15 cellular contexts compared by ENCODE assay signal in genomic region chr13:24224232-24224680, GRCh38.
DNase-seq lines count a peak whose midpoint lies in the region; ATAC-seq and TF ChIP-seq lines count a peak whose summit lies in the region.
"Had no signal": no experiment of that assay in that cellular context is flagged by ENCODE, and none has a peak within 500 bp of the region (broad histone marks: within the 10 kb centered on the region; RNA-seq: fewer than 3 reads in every experiment).

No MANE protein-coding gene starts in this region.

- H3K4me1 ChIP-seq in neutrophil (ENCODE audit: control insufficient read depth in 1 of 2, insufficient read depth in 1 of 2, low read depth in 1 of 2, low read length in 1 of 2) (peaks cover 9 to 13% of the 10 kb centered on the region in 2 experiments), tibial nerve (peaks cover 0 to 35% (median 9%) of the 10 kb centered on the region in 4 donors)

- TF ChIP-seq CTCF in neutrophil (IDR thresholded peaks at IDR 0.05) = no peak
- no peak for TF ChIP-seq CTCF in tibial nerve (IDR thresholded peaks at IDR 0.05)

- POLR2A ChIA-PET in activated CD4-positive, alpha-beta T cell treated with anti-CD3 and anti-CD28 coated beads, Interleukin-2, amount 10 ng/mL, durations not matched to agents 7 days and 5 days (lab: Charles Lee) = no interaction called here

- CTCF ChIA-PET in activated CD4-positive, alpha-beta T cell treated with anti-CD3 and anti-CD28 coated beads, Interleukin-2, amount 10 ng/mL, durations not matched to agents 7 days and 5 days (lab: Charles Lee) = interaction anchor here (2.0 kb wide), 1 partner anchor 204 kb away, joined by 5 read pairs; no protein-coding TSS in a partner anchor

- H3K27ac ChIP-seq in neutrophil = no peak overlapping the region
- H3K27ac ChIP-seq in tibial nerve = peak overlapping the region in 1 of 4 donors; percentile 7
- H3K27ac ChIP-seq: parathyroid adenoma had no signal

- no peaks in the 10 kb centered on the region for H3K9me3 Mint-ChIP-seq in activated CD4-positive, alpha-beta T cell treated with anti-CD3 and anti-CD28 coated beads, Interleukin-2, amount 10 ng/mL, durations not matched to agents 7 days and 5 days
- no peaks in the 10 kb centered on the region for H3K9me3 Mint-ChIP-seq in activated naive CD8-positive, alpha-beta T cell treated with anti-CD3 and anti-CD28 coated beads for 36 hours

- H3K4me3 Mint-ChIP-seq in activated CD4-positive, alpha-beta T cell treated with anti-CD3 and anti-CD28 coated beads, Interleukin-2, amount 10 ng/mL, durations not matched to agents 7 days and 5 days = peak overlapping the region; percentile 27
- H3K4me3 Mint-ChIP-seq in activated naive CD8-positive, alpha-beta T cell treated with anti-CD3 and anti-CD28 coated beads for 36 hours = peak overlapping the region; percentile 59

- H3K27me3 ChIP-seq in neutrophil (no peaks in the 10 kb centered on the region), tibial nerve (no peaks in the 10 kb centered on the region)
- H3K27me3 ChIP-seq: thyroid gland had no signal

- 56 to 65% methylated on average over 9 of the region's 9 CpGs for WGBS in tibial nerve, 2 donors

- no peaks in the 10 kb centered on the region for H3K36me3 Mint-ChIP-seq in activated CD4-positive, alpha-beta T cell treated with anti-CD3 and anti-CD28 coated beads, Interleukin-2, amount 10 ng/mL, durations not matched to agents 7 days and 5 days (ENCODE audit: low read depth)
- H3K36me3 Mint-ChIP-seq in activated naive CD8-positive, alpha-beta T cell treated with anti-CD3 and anti-CD28 coated beads for 36 hours = no peaks in the 10 kb centered on the region

- no peak for DNase-seq in activated CD4-positive, alpha-beta T cell treated with anti-CD3 and anti-CD28 coated beads, Interleukin-2, amount 10 ng/mL, durations not matched to agents 7 days and 5 days
- DNase-seq in activated CD4-positive, alpha-beta T cell treated with anti-CD3 and anti-CD28 coated beads, Interleukin-2, amount 50 U/mL, for 4 hours = no peak
- DNase-seq in activated naive CD8-positive, alpha-beta T cell treated with anti-CD3 and anti-CD28 coated beads for 36 hours = no peak
- DNase-seq in tibial nerve (ENCODE audit: low spot score in 2 of 2) = no peak
- DNase-seq in RKO (ENCODE audit: low spot score) = no peak
- no peak for DNase-seq in stimulated activated CD4-positive, alpha-beta T cell treated with anti-CD3 and anti-CD28 coated beads, Interleukin-2, amount 100 ng/mL, for 24 hours
- DNase-seq: activated CD8-positive, alpha-beta memory T cell treated with anti-CD3 and anti-CD28 coated beads for 24 hours; cortex of kidney; KBM-7; NCI-H146; NCI-H69 had no signal

- ATAC-seq in GM21515 (IDR thresholded peaks at IDR 0.05; ENCODE audit: unreplicated experiment) = peak; percentile 10

- H3K36me3 ChIP-seq in neutrophil (no peaks in the 10 kb centered on the region), tibial nerve (peaks cover 0 to 32% (median 0%) of the 10 kb centered on the region in 3 donors)
- H3K36me3 ChIP-seq: thyroid gland had no signal

- peak overlapping the region; percentile 18 to 27 for H3K4me3 ChIP-seq in neutrophil (ENCODE audit: low read depth in 1 of 2, low read length in 1 of 2)
- peak overlapping the region in 1 of 4 donors; percentile 25 for H3K4me3 ChIP-seq in tibial nerve
- H3K4me3 ChIP-seq: thyroid gland had no signal

- no peaks in the 10 kb centered on the region for H3K27me3 Mint-ChIP-seq in activated CD4-positive, alpha-beta T cell treated with anti-CD3 and anti-CD28 coated beads, Interleukin-2, amount 10 ng/mL, durations not matched to agents 7 days and 5 days
- no peaks in the 10 kb centered on the region for H3K27me3 Mint-ChIP-seq in activated naive CD8-positive, alpha-beta T cell treated with anti-CD3 and anti-CD28 coated beads for 36 hours

- TF ChIP-seq EP300 in tibial nerve (IDR thresholded peaks at IDR 0.05) = no peak

- peaks cover 26% of the 10 kb centered on the region for H3K4me1 Mint-ChIP-seq in activated CD4-positive, alpha-beta T cell treated with anti-CD3 and anti-CD28 coated beads, Interleukin-2, amount 10 ng/mL, durations not matched to agents 7 days and 5 days
- peaks cover 31% of the 10 kb centered on the region for H3K4me1 Mint-ChIP-seq in activated naive CD8-positive, alpha-beta T cell treated with anti-CD3 and anti-CD28 coated beads for 36 hours

- no peak for TF ChIP-seq POLR2A in tibial nerve (IDR thresholded peaks at IDR 0.05)

- H3K9me3 ChIP-seq in neutrophil = no peaks in the 10 kb centered on the region
- no peaks in the 10 kb centered on the region for H3K9me3 ChIP-seq in tibial nerve
- H3K9me3 ChIP-seq: thyroid gland had no signal

- H3K27ac Mint-ChIP-seq in activated CD4-positive, alpha-beta T cell treated with anti-CD3 and anti-CD28 coated beads, Interleukin-2, amount 10 ng/mL, durations not matched to agents 7 days and 5 days = peak overlapping the region; percentile 81
- H3K27ac Mint-ChIP-seq in activated naive CD8-positive, alpha-beta T cell treated with anti-CD3 and anti-CD28 coated beads for 36 hours = peak overlapping the region; percentile 38
